8 cellular contexts compared by ENCODE assay signal in genomic region chr7:103148131-103148993, GRCh38. TPM values are rescaled to one million over a fixed set of nuclear protein-coding genes. Genes with fewer than 3 reads are reported as not detected.
DNase-seq lines count a peak whose midpoint lies in the region; ATAC-seq, FAIRE-seq and TF ChIP-seq lines count a peak whose summit lies in the region.

No MANE protein-coding gene starts in this region.

- H3K36me3 ChIP-seq in BLaER1 treated with 17β-estradiol and CSF1 and Interleukin-3, amounts not matched to agents 10 nM and 100 nM = peaks cover 0 to 5% (median 0%) of the 10 kb centered on the region in 11 experiments; a peak in 1 of 22 replicates
- H3K36me3 ChIP-seq in HepG2 (replicated peaks in 1 of 2; ENCODE audit: control insufficient read depth in 1 of 2, insufficient read depth in 2 of 2, low read length in 2 of 2) = no peaks in the 10 kb centered on the region

- peaks cover 0 to under 1% (median 0%) of the 10 kb centered on the region in 11 experiments; a peak in 1 of 22 replicates for H3K9me3 ChIP-seq in BLaER1 treated with 17β-estradiol and CSF1 and Interleukin-3, amounts not matched to agents 10 nM and 100 nM (replicated peaks in 1 of 11)
- no peaks in the 10 kb centered on the region for H3K9me3 ChIP-seq in HepG2 (ENCODE audit: low read length)

- no peaks in the 10 kb centered on the region for H3K27me3 ChIP-seq in BLaER1 treated with 17β-estradiol and CSF1 and Interleukin-3, amounts not matched to agents 10 nM and 100 nM
- no peaks in the 10 kb centered on the region for H3K27me3 ChIP-seq in HepG2 (ENCODE audit: control insufficient read depth in 1 of 2, insufficient read depth in 2 of 2, low read length in 2 of 2)

- no peak for TF ChIP-seq POLR2A in HepG2 (IDR thresholded peaks at IDR 0.05; ENCODE audit: insufficient read depth in 1 of 2, low read depth in 2 of 2, low read length in 2 of 2)

- TF ChIP-seq EP300 in HepG2 (IDR thresholded peaks at IDR 0.05; ENCODE audit: low read depth in 2 of 2, low read length in 2 of 2) (no peak), HepG2 (CRISPR knock-in tag; IDR thresholded peaks at IDR 0.05; ENCODE audit: borderline replicate concordance) (no peak)

- H3K27ac ChIP-seq in BLaER1 treated with 17β-estradiol and CSF1 and Interleukin-3, amounts not matched to agents 10 nM and 100 nM = peak overlapping the region; percentile 90 to 97 (median 93)
- peak overlapping the region; percentile 90 for H3K27ac ChIP-seq in HepG2 (ENCODE audit: extremely low read length, insufficient read depth, low read length)

- WGBS in HepG2 (ENCODE audit: low lambda C conversion rate) = under 1% methylated on average over 13 of the region's 13 CpGs

- TF ChIP-seq CTCF in HepG2 (CRISPR knock-in tag; IDR thresholded peaks at IDR 0.05) = no peak
- no peak for TF ChIP-seq CTCF in type B pancreatic cell (conservative IDR thresholded peaks at IDR 0.05)

- DNase-seq in amniotic epithelial cell (ENCODE audit: low read depth) (peak; percentile 19), HepG2 (ENCODE audit: low spot score) (no peak), type B pancreatic cell (ENCODE audit: extremely low spot score, unreplicated experiment) (no peak), NCI-H748 treated with DMSO at 0.1 percent for 48 hours (lab: John Stamatoyannopoulos, UW) (no peak), CD1c-positive myeloid dendritic cell (ENCODE audit: extremely low spot score) (no peak)

- H3K4me3 Mint-ChIP-seq in type B pancreatic cell = peak overlapping the region; percentile 94

- peaks cover 10% of the 10 kb centered on the region for H3K36me3 Mint-ChIP-seq in type B pancreatic cell

- in situ Hi-C loops in HepG2 (cut with HindIII; ENCODE audit: extremely low pct_ligation_motif_present, low pct_unique_long_range_greater_than_20kb) = no loop called here

- intact Hi-C loops in HepG2 (cut with micrococcal nuclease; ENCODE audit: unreplicated experiment) = loop anchor here (5.0 kb wide), 1 partner anchor 41 kb away; no protein-coding TSS in a partner anchor

- TF ChIP-seq RAD21 in HepG2 (CRISPR knock-in tag; IDR thresholded peaks at IDR 0.05) = no peak

- peaks cover 4% of the 10 kb centered on the region for H3K9me3 Mint-ChIP-seq in type B pancreatic cell

- H3K79me2 ChIP-seq in HepG2 (ENCODE audit: insufficient read depth, low read length) = peaks cover 29% of the 10 kb centered on the region

- no peaks in the 10 kb centered on the region for H3K27me3 Mint-ChIP-seq in type B pancreatic cell

- TSS peak; percentile 72 for BruUV-seq in HepG2 (replicated peaks; lab: Mats Ljungman, UMichigan)

- peak overlapping the region; percentile 87 to 96 (median 91) for H3K9ac ChIP-seq in BLaER1 treated with 17β-estradiol and CSF1 and Interleukin-3, amounts not matched to agents 10 nM and 100 nM
- H3K9ac ChIP-seq in HepG2 (ENCODE audit: insufficient read depth, low read depth, low read length) = peak overlapping the region; percentile 86

- peak overlapping the region; percentile 98 for H3K27ac Mint-ChIP-seq in type B pancreatic cell

- CTCF ChIA-PET in HepG2 (lab: Yijun Ruan, JAX; ENCODE audit: low intra/inter-chr PET ratio, low total read pairs) = no interaction called here

- ATAC-seq in HG03196 (IDR thresholded peaks at IDR 0.05; ENCODE audit: unreplicated experiment) (peak; percentile 2), HepG2 (no peak), HG02571 (IDR thresholded peaks at IDR 0.05; ENCODE audit: unreplicated experiment) (no peak)

- H2AFZ ChIP-seq in HepG2 (ENCODE audit: low read length) = peak overlapping the region; percentile 46

- H3K4me3 ChIP-seq in BLaER1 treated with 17β-estradiol and CSF1 and Interleukin-3, amounts not matched to agents 10 nM and 100 nM = peak overlapping the region; percentile 67 to 88 (median 78)
- peak overlapping the region; percentile 64 to 81 (median 78) for H3K4me3 ChIP-seq in HepG2 (replicated peaks in 1 of 3; ENCODE audit: insufficient read depth in 1 of 3, low read depth in 2 of 3, low read length in 3 of 3)

- POLR2A ChIA-PET in HepG2 (lab: Yijun Ruan, JAX) = interaction anchor here (1.0 to 1.8 kb wide), 5 partner anchors 11 to 400 kb away, joined by 3 to 12 read pairs (median 6); partner anchors contain the start of genes ARMC10, FAM185A and FBXL13

- H3K4me1 ChIP-seq in BLaER1 treated with 17β-estradiol and CSF1 and Interleukin-3, amounts not matched to agents 10 nM and 100 nM = peaks cover 13 to 28% (median 21%) of the 10 kb centered on the region in 10 experiments; a peak in 19 of 20 replicates
- H3K4me1 ChIP-seq in HepG2 (ENCODE audit: insufficient read depth, low read length) = peaks cover 77% of the 10 kb centered on the region

- no peak for FAIRE-seq in HepG2 (lab: Jason Lieb, UNC)

- no peaks in the 10 kb centered on the region for H4K20me1 ChIP-seq in BLaER1 treated with 17β-estradiol and CSF1 and Interleukin-3, amounts not matched to agents 10 nM and 100 nM
- H4K20me1 ChIP-seq in HepG2 (ENCODE audit: insufficient read depth, low read length) = no peaks in the 10 kb centered on the region

- H3K4me1 Mint-ChIP-seq in type B pancreatic cell (ENCODE audit: unreplicated experiment) = peaks cover 48% of the 10 kb centered on the region

- peak overlapping the region; percentile 77 to 87 (median 80) for H3K4me2 ChIP-seq in BLaER1 treated with 17β-estradiol and CSF1 and Interleukin-3, amounts not matched to agents 10 nM and 100 nM
- peak overlapping the region; percentile 75 for H3K4me2 ChIP-seq in HepG2 (ENCODE audit: low read depth, low read length)

TF ChIP-seq in HepG2, 621 proteins besides CTCF, POLR2A, EP300 and RAD21 (continues in another document):
- TF ChIP-seq KAT8 (CRISPR knock-in tag; IDR thresholded peaks at IDR 0.05) (no peak), ZSCAN12 (CRISPR knock-in tag; IDR thresholded peaks at IDR 0.05) (no peak), TBX3 (IDR thresholded peaks at IDR 0.05; ENCODE audit: borderline replicate concordance) (peak; percentile 74; the same call in 1 of the 2 replicates), ELF4 (CRISPR knock-in tag; IDR thresholded peaks at IDR 0.05; ENCODE audit: borderline replicate concordance) (0 out of 2 replicates have a peak, but pooled peaks have one; percentile 56), ZNF704 (CRISPR knock-in tag; IDR thresholded peaks at IDR 0.05; ENCODE audit: borderline replicate concordance) (no peak), RBAK (CRISPR knock-in tag; IDR thresholded peaks at IDR 0.05) (no peak), RNF219 (CRISPR knock-in tag; IDR thresholded peaks at IDR 0.05) (peak; percentile 57; the same call in 1 of the 2 replicates), PAX8 (CRISPR knock-in tag; IDR thresholded peaks at IDR 0.05; ENCODE audit: borderline replicate concordance) (no peak), ZMAT5 (CRISPR knock-in tag; IDR thresholded peaks at IDR 0.05; ENCODE audit: borderline replicate concordance, low read depth) (no peak)

RNA-seq across cellular contexts. Expression of gene NAPEPLD, which starts 0.5 kb away (rescaled TPM):
- total RNA-seq in HepG2 (2016; rRNA removed; fragmentation: Illumina TruSeq; extraction: Trizol) = 5.6 and 6.8 TPM in 2 replicates
- total RNA-seq in HepG2 (2016; cell fraction: cytosol; rRNA removed; fragmentation: Illumina TruSeq; extraction: Trizol; ENCODE audit: low read depth) = 10.8 and 12.9 TPM in 2 replicates
- 5.2 and 6.7 TPM in 2 replicates for total RNA-seq in HepG2 (2016; cell fraction: insoluble cytoplasmic fraction; rRNA removed; fragmentation: Illumina TruSeq; extraction: Trizol)
- total RNA-seq in HepG2 (2016; cell fraction: membrane; rRNA removed; fragmentation: Illumina TruSeq; extraction: Trizol) = 7.0 and 9.5 TPM in 2 replicates
- 10.9 and 17.2 TPM in 2 replicates for total RNA-seq in HepG2 (2016; cell fraction: nucleus; rRNA removed; fragmentation: Illumina TruSeq; extraction: Trizol)
- polyA plus RNA-seq in HepG2 (2011; rRNA removed) = 3.2 and 3.4 TPM in 2 replicates
- 0.74 and 1.9 TPM in 2 replicates for polyA plus RNA-seq in HepG2 (2011; cell fraction: cytosol; rRNA removed)
- 5.4 and 7.4 TPM in 2 replicates for polyA plus RNA-seq in HepG2 (2011; cell fraction: nucleus; rRNA removed)
- 4.6 and 5.9 TPM in 2 replicates for polyA plus RNA-seq in HepG2 (2012)
- 0.43 and 0.51 TPM in 2 replicates for polyA plus RNA-seq in HepG2 (2016; cell fraction: cytosol; fragmentation: Illumina TruSeq; extraction: Trizol; ENCODE audit: low read depth)
- 4.8 and 7.8 TPM in 2 replicates for polyA plus RNA-seq in HepG2 (2016; cell fraction: insoluble cytoplasmic fraction; fragmentation: Illumina TruSeq; extraction: Trizol; ENCODE audit: low read depth)
- 1.0 and 1.2 TPM in 2 replicates for polyA plus RNA-seq in HepG2 (2016; cell fraction: membrane; fragmentation: Illumina TruSeq; extraction: Trizol; ENCODE audit: low read depth)
- 9.5 and 10.4 TPM in 2 replicates for polyA plus RNA-seq in HepG2 (2016; cell fraction: nucleus; fragmentation: Illumina TruSeq; extraction: Trizol; ENCODE audit: insufficient read depth, low read depth)
- 2.7 and 7.1 TPM in 2 replicates for polyA minus RNA-seq in HepG2 (2011; rRNA and poly(A)+ RNA removed; ENCODE audit: low replicate concordance)
- 2.0 TPM in 2 replicates for polyA minus RNA-seq in HepG2 (2011; cell fraction: cytosol; rRNA and poly(A)+ RNA removed)
- 17.9 and 19.6 TPM in 2 replicates for polyA minus RNA-seq in HepG2 (2011; cell fraction: nucleus; rRNA and poly(A)+ RNA removed)
- 17.0 and 27.1 TPM in 2 replicates for total RNA-seq in type B pancreatic cell (ENCODE audit: low replicate concordance)
